Comparison of ENCODE assay signal across 13 cellular contexts in genomic region chr7:37212051-37212450, GRCh38.
DNase-seq lines count a peak whose midpoint lies in the region; ATAC-seq and TF ChIP-seq lines count a peak whose summit lies in the region.
"Had no signal": no experiment of that assay in that cellular context is flagged by ENCODE, and none has a peak within 500 bp of the region (broad histone marks: within the 10 kb centered on the region; RNA-seq: fewer than 3 reads in every experiment).

No MANE protein-coding gene starts in this region.

- DNase-seq in memory B cell (ENCODE audit: low spot score in 2 of 2) = no peak
- DNase-seq in SIG-M5 (lab: John Stamatoyannopoulos, UW) = no peak
- DNase-seq in left colon = no peak
- no peak for DNase-seq in NCI-H526 treated with DMSO at 0.1 percent for 48 hours (lab: John Stamatoyannopoulos, UW)
- DNase-seq: activated gamma-delta T cell, HCEC 1CT, NCI-H1105, NCI-H774 had no signal

- H3K4me1 Mint-ChIP-seq in memory B cell = peaks cover 3% of the 10 kb centered on the region

- TF ChIP-seq POLR2A in GM18505 (IDR thresholded peaks at IDR 0.05; ENCODE audit: borderline replicate concordance, extremely low read depth, insufficient read depth, insufficient read length) = no peak

- intact Hi-C loops in left colon (cut with DNase I, micrococcal nuclease) = loop anchor here in 1 of 2 donors (10.0 kb wide), 1 partner anchor 623 kb away; no protein-coding TSS in a partner anchor

- no peak overlapping the region for H3K4me3 Mint-ChIP-seq in memory B cell
- H3K4me3 Mint-ChIP-seq: central memory CD8-positive, alpha-beta T cell had no signal

- no peaks in the 10 kb centered on the region for H3K27me3 Mint-ChIP-seq in memory B cell
- H3K27me3 Mint-ChIP-seq: central memory CD8-positive, alpha-beta T cell had no signal

- peak overlapping the region; percentile 54 for H3K27ac Mint-ChIP-seq in memory B cell

- H3K9me3 Mint-ChIP-seq in memory B cell = no peaks in the 10 kb centered on the region
- H3K9me3 Mint-ChIP-seq: central memory CD8-positive, alpha-beta T cell had no signal

- ATAC-seq in GM18505 (IDR thresholded peaks at IDR 0.05; ENCODE audit: unreplicated experiment) (peak; percentile 53), GM21390 (IDR thresholded peaks at IDR 0.05; ENCODE audit: unreplicated experiment) (peak; percentile 57), HG03342 (IDR thresholded peaks at IDR 0.05; ENCODE audit: unreplicated experiment) (peak; percentile 64), memory B cell (ENCODE audit: low read depth) (no peak), HG02884 (IDR thresholded peaks at IDR 0.05; ENCODE audit: unreplicated experiment) (no peak), left colon (no peak)

- H3K36me3 Mint-ChIP-seq in memory B cell = peaks cover 29% of the 10 kb centered on the region

Comparison
In these comparisons a context has a peak if more than half of its experiments do, and no peak if none do; other contexts are left out.
1. ATAC-seq: peak in GM18505 (single experiment), GM21390 (single experiment) and HG03342 (single experiment); none in memory B cell (single experiment), HG02884 (single experiment) and left colon (single experiment).